In the genomic region with DNA sequence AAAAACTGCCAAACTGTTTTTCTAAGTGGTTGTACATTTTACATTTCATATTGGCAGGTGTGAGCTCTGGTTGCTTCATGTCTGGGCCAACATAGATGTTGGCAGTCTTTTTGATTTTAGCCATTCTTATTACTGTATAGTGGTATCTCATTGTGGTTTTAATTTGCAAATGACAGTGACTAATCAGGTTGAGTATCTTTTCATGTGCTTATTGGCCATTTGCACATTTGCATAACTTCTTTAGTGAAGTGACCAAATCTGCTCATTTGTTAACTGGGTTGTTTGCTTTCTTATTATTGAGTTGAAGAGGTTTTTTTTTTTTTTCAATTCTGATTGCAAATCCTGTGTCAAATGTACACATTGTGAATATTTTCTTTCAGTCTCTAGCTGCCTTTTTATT, we compare ENCODE assay signal across 20 cellular contexts. TPM values are rescaled to one million over a fixed set of nuclear protein-coding genes. Genes with fewer than 3 reads are reported as not detected.
DNase-seq lines count a peak whose midpoint lies in the region; FAIRE-seq and TF ChIP-seq lines count a peak whose summit lies in the region.
"Had no signal": no experiment of that assay in that cellular context is flagged by ENCODE, and none has a peak within 500 bp of the region (broad histone marks: within the 10 kb centered on the region; RNA-seq: fewer than 3 reads in every experiment).

No MANE protein-coding gene starts in this region.

- H3K27me3 ChIP-seq in HUES48 (ENCODE audit: control insufficient read depth, insufficient read depth, low read length) (peaks cover 42% of the 10 kb centered on the region), astrocyte (ENCODE audit: insufficient read depth, low read length) (peaks cover 36% of the 10 kb centered on the region), iPS-20b (ENCODE audit: insufficient read depth, low read length) (peaks cover 50% of the 10 kb centered on the region), WERI-Rb-1 (ENCODE audit: insufficient read depth, low read depth, severe bottlenecking) (peaks cover 73% of the 10 kb centered on the region)

- TF ChIP-seq CTCF in astrocyte (IDR thresholded peaks at IDR 0.05; ENCODE audit: insufficient read depth, low read depth, low read length): no peak
- TF ChIP-seq CTCF in WERI-Rb-1 (IDR thresholded peaks at IDR 0.05; ENCODE audit: low read depth, low read length): no peak

- H3K36me3 Mint-ChIP-seq in astrocyte (ENCODE audit: low read depth, unreplicated experiment): no peaks in the 10 kb centered on the region
- H3K36me3 Mint-ChIP-seq: CD4-positive, alpha-beta memory T cell had no signal

- peaks cover 1% of the 10 kb centered on the region for H3K4me1 Mint-ChIP-seq in astrocyte (ENCODE audit: low read depth, unreplicated experiment)

- no peak overlapping the region for H3K4me3 Mint-ChIP-seq in astrocyte (ENCODE audit: unreplicated experiment)

- H3K9ac ChIP-seq in HUES48 (ENCODE audit: low read depth, low read length) (no peak overlapping the region), astrocyte (ENCODE audit: low read length) (no peak overlapping the region), iPS-20b (ENCODE audit: low read depth, low read length) (peak overlapping the region; percentile 24; the same call in 1 of the 2 replicates)

- H3K4me3 ChIP-seq in HUES48 (ENCODE audit: low read depth, low read length) (peak overlapping the region; percentile 50; the same call in 1 of the 2 replicates), astrocyte (ENCODE audit: insufficient read depth, low read depth, low read length) (no peak overlapping the region), iPS-20b (ENCODE audit: low read length) (peak overlapping the region; percentile 55; the same call in 1 of the 2 replicates), WERI-Rb-1 (ENCODE audit: low read depth, low read length) (no peak overlapping the region)

- peaks cover 23% of the 10 kb centered on the region for H3K4me1 ChIP-seq in HUES48 (ENCODE audit: control insufficient read depth, insufficient read depth, low read length)
- H3K4me1 ChIP-seq in astrocyte (ENCODE audit: insufficient read depth, low read length): no peaks in the 10 kb centered on the region
- H3K4me1 ChIP-seq in iPS-20b (ENCODE audit: insufficient read depth, low read length): peaks cover 17% of the 10 kb centered on the region

- no peak overlapping the region for H3K4me2 ChIP-seq in astrocyte (ENCODE audit: low read length)

- no peaks in the 10 kb centered on the region for H3K36me3 ChIP-seq in HUES48 (ENCODE audit: control insufficient read depth, insufficient read depth, low read length)
- H3K36me3 ChIP-seq in astrocyte (ENCODE audit: insufficient read depth, low read length): no peaks in the 10 kb centered on the region
- no peaks in the 10 kb centered on the region for H3K36me3 ChIP-seq in iPS-20b (ENCODE audit: insufficient read depth, low read depth, low read length)
- no peaks in the 10 kb centered on the region for H3K36me3 ChIP-seq in WERI-Rb-1

- no peaks in the 10 kb centered on the region for H3K9me3 Mint-ChIP-seq in astrocyte (ENCODE audit: unreplicated experiment)

- no peak overlapping the region for H2AFZ ChIP-seq in astrocyte (ENCODE audit: low read depth, low read length)

- H3K27me3 Mint-ChIP-seq in astrocyte (ENCODE audit: low read depth, unreplicated experiment): peaks cover 53% of the 10 kb centered on the region

- H3K79me2 ChIP-seq in astrocyte (ENCODE audit: insufficient read depth, low read length): no peaks in the 10 kb centered on the region

- H3K9me3 ChIP-seq in HUES48 (ENCODE audit: control insufficient read depth, insufficient read depth, low read length) (no peaks in the 10 kb centered on the region), astrocyte (ENCODE audit: insufficient read depth, low read depth, low read length) (no peaks in the 10 kb centered on the region), iPS-20b (ENCODE audit: insufficient read depth, low read depth, low read length) (no peaks in the 10 kb centered on the region), WERI-Rb-1 (ENCODE audit: severe bottlenecking) (no peaks in the 10 kb centered on the region)

- FAIRE-seq in astrocyte (lab: Jason Lieb, UNC): peak; percentile 23
- FAIRE-seq: G401.6, GM12892, GM19239 had no signal

- DNase-seq in NCI-H526 (lab: John Stamatoyannopoulos, UW) (peak; percentile 9 to 24), astrocyte (ENCODE audit: low read depth) (no peak), D341Med (ENCODE audit: low spot score) (no peak), NCI-H187 (lab: John Stamatoyannopoulos, UW) (no peak), WERI-Rb-1 (no peak)
- DNase-seq: C1 segment of cervical spinal cord; Calu3; CD4-positive, alpha-beta memory T cell; COR-L47; DMS153; DND-41; GOT3; H7; HCEC 1CT had no signal

- H3K27ac ChIP-seq in HUES48 (ENCODE audit: low read depth, low read length): no peak overlapping the region
- H3K27ac ChIP-seq in astrocyte (ENCODE audit: low read depth, low read length): no peak overlapping the region
- no peak overlapping the region for H3K27ac ChIP-seq in iPS-20b (ENCODE audit: low read length)
- no peak overlapping the region for H3K27ac ChIP-seq in WERI-Rb-1

- no peaks in the 10 kb centered on the region for H4K20me1 ChIP-seq in astrocyte (ENCODE audit: insufficient read depth, low read length)

- no peak overlapping the region for H3K27ac Mint-ChIP-seq in astrocyte (ENCODE audit: unreplicated experiment)
- H3K27ac Mint-ChIP-seq: CD4-positive, alpha-beta memory T cell had no signal

RNA-seq across cellular contexts. Expression of a gene that starts 36.9 kb away (rescaled TPM):
- total RNA-seq in astrocyte: 5.6 and 12.0 TPM in 2 replicates
- total RNA-seq: A673 had no signal

Comparison
In these comparisons a context has a peak if more than half of its experiments do, and no peak if none do; other contexts are left out.
1. H3K4me3 ChIP-seq: peak in HUES48 (single experiment) and iPS-20b (single experiment); none in astrocyte (single experiment) and WERI-Rb-1 (single experiment).
2. DNase-seq: peak in NCI-H526 (2 of 2); none in astrocyte (single experiment), D341Med (single experiment), NCI-H187 (0 of 2) and WERI-Rb-1 (single experiment).